In the genomic region with DNA sequence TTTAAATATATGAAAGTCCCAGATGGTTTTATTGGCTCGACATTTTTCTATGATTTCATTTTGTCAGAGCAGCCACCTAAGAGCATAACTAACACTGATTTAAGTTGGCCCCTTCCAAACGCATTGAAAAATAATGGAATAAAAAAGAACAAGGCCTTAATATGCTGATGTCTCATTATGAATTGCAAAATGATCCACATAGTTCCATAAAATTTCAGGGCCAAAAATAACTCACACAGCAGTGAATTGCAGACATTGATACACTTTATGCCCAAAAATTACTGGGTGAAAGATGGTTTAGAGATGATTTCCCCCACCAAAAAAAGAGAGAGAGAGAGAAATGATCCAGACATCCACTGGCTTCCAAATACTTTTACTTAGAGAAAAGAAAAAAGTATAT, we compare ENCODE assay signal across 31 cellular contexts.
"Had no signal": no experiment of that assay in that cellular context is flagged by ENCODE, and none has a peak within 500 bp of the region (broad histone marks: within the 10 kb centered on the region; RNA-seq: fewer than 3 reads in every experiment).

No MANE protein-coding gene starts in this region.

- FAIRE-seq: endometrium, endothelial cell of umbilical vein had no signal

- H3K27ac ChIP-seq: ascending aorta, cardiac muscle cell, colonic mucosa, epithelial cell of prostate, esophagus squamous epithelium, gastroesophageal sphincter, heart right ventricle had no signal

- H3K36me3 ChIP-seq: ascending aorta, breast epithelium, cardiac muscle cell, colonic mucosa, esophagus squamous epithelium, gastroesophageal sphincter, heart right ventricle had no signal

- H3K4me3 ChIP-seq: ascending aorta, breast epithelium, cardiac muscle cell, colonic mucosa, esophagus squamous epithelium, gastroesophageal sphincter, heart right ventricle had no signal

- H3K9me3 ChIP-seq: ascending aorta, breast epithelium, colonic mucosa, esophagus squamous epithelium, gastroesophageal sphincter, heart right ventricle had no signal

- H3K27me3 ChIP-seq: ascending aorta, breast epithelium, cardiac muscle cell, colonic mucosa, esophagus squamous epithelium, gastroesophageal sphincter, heart right ventricle had no signal

- DNase-seq: activated CD4-positive, alpha-beta memory T cell treated with anti-CD3 and anti-CD28 coated beads for 36 hours; activated CD4-positive, alpha-beta T cell treated with anti-CD3 and anti-CD28 coated beads for 36 hours; activated CD4-positive, alpha-beta T cell treated with anti-CD3 and anti-CD28 coated beads, Interleukin-2, amount 10 ng/mL, durations not matched to agents 24 days and 14 days; activated CD4-positive, CD25-positive, alpha-beta regulatory T cell; activated CD4-positive, CD25-positive, alpha-beta regulatory T cell treated with anti-CD3 and anti-CD28 coated beads, Interleukin-2, amount 50 U/mL, for 72 hours; activated CD8-positive, alpha-beta memory T cell treated with anti-CD3 and anti-CD28 coated beads, Interleukin-2, amount 10 ng/mL, durations not matched to agents 7 days and 5 days; activated CD8-positive, alpha-beta memory T cell treated with anti-CD3 and anti-CD28 coated beads, Interleukin-2, amount 50 U/mL, for 4 hours; activated CD8-positive, alpha-beta T cell treated with anti-CD3 and anti-CD28 coated beads, Interleukin-2, amount 10 ng/mL, durations not matched to agents 7 days and 5 days; activated effector memory CD4-positive, alpha-beta T cell treated with anti-CD3 and anti-CD28 coated beads, Interleukin-2, amount 50 U/mL, for 16 hours; activated naive CD4-positive, alpha-beta T cell treated with anti-CD3 and anti-CD28 coated beads for 36 hours; activated naive CD8-positive, alpha-beta T cell treated with anti-CD3 and anti-CD28 coated beads for 36 hours; activated naive CD8-positive, alpha-beta T cell treated with anti-CD3 and anti-CD28 coated beads, Interleukin-2, amount 50 U/mL, for 24 hours; activated T-cell treated with anti-CD3 and anti-CD28 coated beads, Interleukin-2, amount 50 U/mL, for 1 hour; activated T-cell treated with anti-CD3 and anti-CD28 coated beads, Interleukin-2, amount 50 U/mL, for 48 hours; central memory CD4-positive, alpha-beta T cell; cerebellar nuclear complex; colonic mucosa; effector CD8-positive, alpha-beta T cell; esophagus squamous epithelium; foreskin melanocyte; heart right ventricle; T-helper 1 cell; T-helper 17 cell; T1000 had no signal

- H3K4me1 ChIP-seq: breast epithelium, colonic mucosa had no signal
